ENCODE assay signal across 8 cellular contexts in the genomic region with DNA sequence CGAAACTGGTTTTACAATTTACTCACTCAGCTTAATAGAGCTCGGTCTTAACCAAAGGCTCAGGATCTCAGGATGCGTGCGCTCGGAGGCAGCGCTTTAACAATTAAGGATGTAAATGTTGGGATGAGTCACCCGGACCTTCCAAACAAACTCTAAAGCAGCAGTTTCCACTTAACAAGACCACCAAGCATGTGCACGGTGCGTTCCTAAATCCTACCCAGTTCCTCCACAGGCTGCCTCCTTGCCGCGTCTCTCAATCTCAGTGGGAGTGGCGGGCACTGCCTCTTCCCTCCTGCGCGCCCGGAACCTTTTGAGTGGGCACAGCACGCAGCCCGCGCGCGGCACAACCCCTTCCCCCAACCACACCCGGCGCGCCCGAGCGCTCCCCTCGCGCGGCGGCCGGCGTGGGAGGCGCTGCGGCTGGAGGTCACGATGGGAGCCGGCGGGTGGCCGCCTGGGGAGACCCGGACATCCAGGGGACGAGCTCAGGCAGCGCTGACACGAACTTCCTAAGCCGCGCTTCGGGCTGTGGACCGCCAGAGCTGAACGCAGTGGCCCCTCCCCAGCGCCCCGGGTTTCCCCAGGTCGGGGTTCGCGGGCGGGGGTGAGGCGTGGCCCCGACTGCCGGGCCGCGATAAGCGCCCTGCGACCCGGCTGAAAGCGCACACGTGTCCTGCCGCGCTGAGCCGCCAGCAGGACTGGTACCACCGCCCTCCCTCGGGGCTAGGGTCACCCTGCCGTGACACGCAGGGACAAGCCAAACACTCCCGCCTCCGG. TPM values are rescaled to one million over a fixed set of nuclear protein-coding genes. Genes with fewer than 3 reads are reported as not detected.
DNase-seq lines count a peak whose midpoint lies in the region; ATAC-seq and TF ChIP-seq lines count a peak whose summit lies in the region.

TSS of gene ABCG2 (minus strand) at position 280 of the 777 bp plus-strand sequence. CDS start 18,644 bp downstream, outside the sequence.

- H3K27me3 ChIP-seq in tibial nerve: no peaks in the 10 kb centered on the region

- WGBS in tibial nerve, 2 donors: 1% methylated on average over 50 to 69 of the region's 71 CpGs

- peaks cover 20% of the 10 kb centered on the region for H3K27me3 Mint-ChIP-seq in neural crest cell (ENCODE audit: low read depth)

- H3K9me3 Mint-ChIP-seq in neural crest cell: no peaks in the 10 kb centered on the region

- peak within 1 kb of the TSS; percentile 41 to 62 (median 58) for H3K4me3 ChIP-seq in tibial nerve

- DNase-seq in NCI-H1105 (lab: John Stamatoyannopoulos, UW) (peak; percentile 2), fibroblast of the conjunctiva (ENCODE audit: low read depth) (peak; percentile 5), neural crest cell (ENCODE audit: low read depth, low spot score) (peak; percentile 30), tibial nerve (ENCODE audit: low spot score in 2 of 2) (peak in 1 of 2 donors; percentile 16), NCI-H1436 treated with DMSO at 0.1 percent for 48 hours (lab: John Stamatoyannopoulos, UW) (no peak)
- DNase-seq in activated T-cell treated with anti-CD3 and anti-CD28 coated beads, Interleukin-2, amount 50 U/mL, for 48 hours: peak; percentile 69 to 70

- no peak for TF ChIP-seq POLR2A in tibial nerve (IDR thresholded peaks at IDR 0.05)

- peak; percentile 55 for ATAC-seq in GM21825 (IDR thresholded peaks at IDR 0.05; ENCODE audit: unreplicated experiment)

- H3K36me3 ChIP-seq in ES-I3 (ENCODE audit: insufficient read depth, low read length) (no peaks in the 10 kb centered on the region), tibial nerve (no peaks in the 10 kb centered on the region)

- peak within 1 kb of the TSS; percentile 55 for H3K9ac ChIP-seq in ES-I3 (ENCODE audit: low read depth, low read length)

- H3K36me3 Mint-ChIP-seq in neural crest cell (ENCODE audit: low read depth): no peaks in the 10 kb centered on the region

- peak within 1 kb of the TSS; percentile 25 for H3K27ac Mint-ChIP-seq in neural crest cell (ENCODE audit: unreplicated experiment)

- peak within 1 kb of the TSS; percentile 86 for H3K4me3 Mint-ChIP-seq in neural crest cell

- H3K27ac ChIP-seq in tibial nerve: peak within 1 kb of the TSS in 3 of 4 donors; percentile 43 to 62 (median 54)

- TF ChIP-seq CTCF in neural crest cell (conservative IDR thresholded peaks at IDR 0.05) (no peak), tibial nerve (IDR thresholded peaks at IDR 0.05) (no peak)

- H3K4me1 Mint-ChIP-seq in neural crest cell: peaks cover 31% of the 10 kb centered on the region

- peaks cover 10% of the 10 kb centered on the region; the same call in 1 of the 2 replicates for H3K4me1 ChIP-seq in ES-I3 (ENCODE audit: insufficient read depth, low read length)
- H3K4me1 ChIP-seq in tibial nerve: peaks cover 0 to 22% (median 0%) of the 10 kb centered on the region in 4 donors

- no peaks in the 10 kb centered on the region for H3K9me3 ChIP-seq in ES-I3 (ENCODE audit: control insufficient read depth, insufficient read depth, low read length)
- H3K9me3 ChIP-seq in tibial nerve: no peaks in the 10 kb centered on the region

- no peak for TF ChIP-seq EP300 in tibial nerve (IDR thresholded peaks at IDR 0.05)

RNA-seq across cellular contexts. Expression of gene ABCG2, which starts in this region (rescaled TPM):
- 5.1 and 5.3 TPM in 2 replicates for total RNA-seq in neural crest cell
- total RNA-seq in tibial nerve: 10 to 100 TPM in 2 of 4 donors, 1 to 10 TPM in 2; 5.3 to 12.0 (median 8.2) TPM
